18 cellular contexts compared by ENCODE assay signal in genomic region chr6:111231078-111231435, GRCh38.
DNase-seq lines count a peak whose midpoint lies in the region; ATAC-seq, FAIRE-seq and TF ChIP-seq lines count a peak whose summit lies in the region.
"Had no signal": no experiment of that assay in that cellular context is flagged by ENCODE, and none has a peak within 500 bp of the region (broad histone marks: within the 10 kb centered on the region; RNA-seq: fewer than 3 reads in every experiment).

No MANE protein-coding gene starts in this region.

- H3K36me3 ChIP-seq in HAP-1 (replicated peaks): no peaks in the 10 kb centered on the region; the same call in 1 of the 2 replicates
- no peaks in the 10 kb centered on the region for H3K36me3 ChIP-seq in osteoblast (ENCODE audit: insufficient read depth, low read length)

- H3K9me3 ChIP-seq in A549: no peaks in the 10 kb centered on the region
- no peaks in the 10 kb centered on the region for H3K9me3 ChIP-seq in HAP-1
- no peaks in the 10 kb centered on the region for H3K9me3 ChIP-seq in osteoblast (ENCODE audit: low read depth, low read length)

- intact Hi-C loops in dorsolateral prefrontal cortex (cut with DNase I): no loop called here
- intact Hi-C loops in posterior cingulate gyrus (cut with DNase I): no loop called here

- peaks cover 36% of the 10 kb centered on the region for H3K4me1 ChIP-seq in A549
- H3K4me1 ChIP-seq in HAP-1: peaks cover 55% of the 10 kb centered on the region
- peaks cover 35% of the 10 kb centered on the region for H3K4me1 ChIP-seq in osteoblast (ENCODE audit: insufficient read depth, low read length)

- no peaks in the 10 kb centered on the region for H3K27me3 ChIP-seq in HAP-1 (ENCODE audit: low read depth)
- no peaks in the 10 kb centered on the region for H3K27me3 ChIP-seq in osteoblast (ENCODE audit: insufficient read depth, low read length)
- H3K27me3 ChIP-seq in dorsolateral prefrontal cortex: no peaks in the 10 kb centered on the region

- no peaks in the 10 kb centered on the region for H3K79me2 ChIP-seq in osteoblast (ENCODE audit: insufficient read depth, low read length)

- no peak for ATAC-seq in A549
- ATAC-seq: HCT116, PC-3 had no signal

- 78% methylated on average over 4 of the region's 4 CpGs for WGBS in A549 (ENCODE audit: missing lambda C conversion rate)

- no peak for FAIRE-seq in A549 (lab: Jason Lieb, UNC)
- FAIRE-seq in HTR-8/SVneo (lab: Jason Lieb, UNC): no peak

- CTCF ChIA-PET in A549 (lab: Yijun Ruan, JAX): interaction anchor here (1.3 kb wide), 1 partner anchor 28 kb away, joined by 4 read pairs; a partner anchor contains a TSS

- H2AFZ ChIP-seq in osteoblast (ENCODE audit: low read length): no peak overlapping the region

- no peak for TF ChIP-seq EP300 in A549 (IDR thresholded peaks at IDR 0.05)

- DNase-seq in A549 (ENCODE audit: low read depth in 1 of 2, low spot score in 1 of 2) (no peak), HAP-1 (ENCODE audit: low spot score in 2 of 2) (peak; percentile 43 to 72), astrocyte of the hippocampus (ENCODE audit: low read depth, low spot score) (peak; percentile 16), osteoblast (ENCODE audit: insufficient read length, low spot score, missing footprints) (no peak), GM10266 (ENCODE audit: extremely low spot score) (no peak), dorsolateral prefrontal cortex (no peak), posterior cingulate gyrus (no peak), HTR-8/SVneo (ENCODE audit: insufficient read length, low spot score) (no peak)
- DNase-seq: DMS 273 treated with DMSO at 0.1 percent for 48 hours, KBM-7, NCI-H1436, NCI-H2029, NCI-H2171, NCI-H446, NCI-H774, PC-3 had no signal

- no peaks in the 10 kb centered on the region for H4K20me1 ChIP-seq in osteoblast (ENCODE audit: insufficient read depth, low read length)

- H3K4me3 ChIP-seq in A549: no peak overlapping the region
- no peak overlapping the region for H3K4me3 ChIP-seq in HAP-1
- no peak overlapping the region for H3K4me3 ChIP-seq in osteoblast (ENCODE audit: insufficient read depth, low read length)
- H3K4me3 ChIP-seq in dorsolateral prefrontal cortex: no peak overlapping the region

- POLR2A ChIA-PET in A549 (lab: Yijun Ruan, JAX): no interaction called here

- TF ChIP-seq RAD21 in A549 (conservative IDR thresholded peaks at IDR 0.05 in 1 of 2, IDR thresholded peaks at IDR 0.05 in 1 of 2): no peak

- in situ Hi-C loops in HAP-1 (cut with MboI; ENCODE audit: low sequenced_read_pairs): no loop called here

- no peak for TF ChIP-seq POLR2A in A549 (IDR thresholded peaks at IDR 0.05; ENCODE audit: low read length)

- H3K27ac ChIP-seq in A549 (no peak overlapping the region), osteoblast (ENCODE audit: low read depth, low read length) (peak overlapping the region; percentile 39), dorsolateral prefrontal cortex (no peak overlapping the region)
- H3K27ac ChIP-seq: C4-2B had no signal

- peak overlapping the region; percentile 66; the same call in 2 of the 3 replicates for H3K4me2 ChIP-seq in A549
- peak overlapping the region; percentile 18 for H3K4me2 ChIP-seq in osteoblast (ENCODE audit: insufficient read depth, low read length)

- TF ChIP-seq CTCF in A549 (IDR thresholded peaks at IDR 0.05) (no peak), osteoblast (IDR thresholded peaks at IDR 0.05; ENCODE audit: extremely low read depth, low read depth, low read length) (no peak), GM10266 (IDR thresholded peaks at IDR 0.05; ENCODE audit: control insufficient read depth, insufficient read depth, low read depth, missing control alignments) (no peak), dorsolateral prefrontal cortex (IDR thresholded peaks at IDR 0.05 in 54 of 56, conservative IDR thresholded peaks at IDR 0.05 in 2 of 56; ENCODE audit: low read depth in 1 of 56, partially characterized antibody in 56 of 56) (no peak)

TF ChIP-seq in A549, 52 proteins besides CTCF, POLR2A, EP300 and RAD21:
- TF ChIP-seq NR3C1 (IDR thresholded peaks at IDR 0.05) (no peak), BCL3 (IDR thresholded peaks at IDR 0.05) (no peak), CBX8 (IDR thresholded peaks at IDR 0.05) (no peak), PBX3 (IDR thresholded peaks at IDR 0.05) (no peak), RFX5 (IDR thresholded peaks at IDR 0.05) (no peak), JUNB (IDR thresholded peaks at IDR 0.05) (no peak), BHLHE40 (IDR thresholded peaks at IDR 0.05; ENCODE audit: low read depth, low read length) (no peak), TP53 (CRISPR knock-in tag; IDR thresholded peaks at IDR 0.05) (no peak), ATOH8 (CRISPR knock-in tag; IDR thresholded peaks at IDR 0.05; ENCODE audit: low read depth) (no peak), KDM5A (IDR thresholded peaks at IDR 0.05) (no peak), HOXB5 (CRISPR knock-in tag; IDR thresholded peaks at IDR 0.05) (no peak), RARB (CRISPR knock-in tag; IDR thresholded peaks at IDR 0.05) (no peak), REST (IDR thresholded peaks at IDR 0.05) (no peak), E2F6 (IDR thresholded peaks at IDR 0.05; ENCODE audit: borderline replicate concordance, low read depth) (no peak), TFCP2L1 (CRISPR knock-in tag; IDR thresholded peaks at IDR 0.05) (no peak), EHMT2 (IDR thresholded peaks at IDR 0.05; ENCODE audit: low read depth) (no peak), ZSCAN20 (CRISPR knock-in tag; IDR thresholded peaks at IDR 0.05) (no peak), ELK1 (IDR thresholded peaks at IDR 0.05; ENCODE audit: low read depth, low read length) (no peak)

Comparison
In these comparisons a context has a peak if more than half of its experiments do, and no peak if none do; other contexts are left out.
1. DNase-seq: peak in HAP-1 (2 of 2) and astrocyte of the hippocampus (single experiment); none in A549 (0 of 2), osteoblast (single experiment), GM10266 (single experiment), dorsolateral prefrontal cortex (0 of 10), posterior cingulate gyrus (0 of 10) and HTR-8/SVneo (single experiment).